Comparison of ENCODE assay signal across 21 cellular contexts in the genomic region with DNA sequence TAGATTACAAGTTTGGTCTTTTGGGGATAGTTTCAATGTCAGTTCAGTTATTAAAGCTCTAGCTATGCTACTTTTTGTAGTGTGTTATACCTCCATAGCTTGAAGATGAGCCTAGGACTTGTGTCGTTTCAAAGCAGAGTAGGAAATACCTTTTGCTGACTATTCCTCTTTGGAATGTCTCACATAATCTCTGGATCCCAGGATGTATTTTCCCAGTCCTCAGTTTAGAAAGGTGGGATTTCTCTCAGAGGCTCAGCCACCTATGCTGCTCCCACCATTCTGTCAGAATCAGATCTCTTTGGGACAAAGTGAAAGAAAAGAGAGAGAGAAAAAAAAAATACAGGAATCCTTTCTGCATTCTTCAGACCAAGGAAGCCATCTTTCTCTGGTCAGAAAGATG.
DNase-seq lines count a peak whose midpoint lies in the region; ATAC-seq and TF ChIP-seq lines count a peak whose summit lies in the region.
"Had no signal": no experiment of that assay in that cellular context is flagged by ENCODE, and none has a peak within 500 bp of the region (broad histone marks: within the 10 kb centered on the region; RNA-seq: fewer than 3 reads in every experiment).

No MANE protein-coding gene starts in this region.

- no peak overlapping the region for H3K4ac ChIP-seq in mesendoderm (ENCODE audit: low read depth, low read length)

- 65% methylated on average over 1 of the region's 1 CpG for WGBS in HUES64
- WGBS in mesendoderm (ENCODE audit: extremely low coverage, insufficient coverage, low lambda C conversion rate), result no CpG with 5 or more reads among the region's 1 CpG

- H3K27ac ChIP-seq in HCT116 (ENCODE audit: low read depth, low read length) (no peak overlapping the region), HUES64 (ENCODE audit: low read depth, low read length) (0 out of 2 replicates have a peak overlapping the region, but pooled peaks have one; percentile 8), mesendoderm (ENCODE audit: low read depth, low read length) (peak overlapping the region; percentile 76)
- H3K27ac ChIP-seq: A549; BLaER1 treated with 17β-estradiol and CSF1 and Interleukin-3, amounts not matched to agents 10 nM and 100 nM; GM23248 had no signal

- no peaks in the 10 kb centered on the region for H3K79me1 ChIP-seq in mesendoderm (ENCODE audit: low read length)

- no peak overlapping the region for H2BK15ac ChIP-seq in mesendoderm (replicated peaks; ENCODE audit: low read depth)

- no peaks in the 10 kb centered on the region for H4K20me1 ChIP-seq in HCT116 (ENCODE audit: insufficient read depth)
- H4K20me1 ChIP-seq: BLaER1 treated with 17β-estradiol and CSF1 and Interleukin-3, amounts not matched to agents 10 nM and 100 nM had no signal

- TF ChIP-seq POLR2A in HCT116 (IDR thresholded peaks at IDR 0.05; ENCODE audit: borderline replicate concordance, extremely low read depth, insufficient read depth, insufficient read length), result no peak

- no peak overlapping the region for H2BK5ac ChIP-seq in mesendoderm (ENCODE audit: low read length)

- H3K9me2 ChIP-seq in HCT116 (ENCODE audit: insufficient read depth), result no peaks in the 10 kb centered on the region

- DNase-seq in HCT116 (ENCODE audit: low read depth, low spot score), result no peak
- peak; percentile 91 for DNase-seq in mesendoderm
- no peak for DNase-seq in head of caudate nucleus
- DNase-seq in islet precursor cell, result no peak
- DNase-seq: 8988T; ACHN; AML-193; BE2C; CD4-positive, alpha-beta T cell; CD8-positive, alpha-beta memory T cell; DMS 273 treated with DMSO at 0.1 percent for 48 hours; DMS79; EL; GF-D8; GM23248; H9; HFFc6 had no signal

- no peak overlapping the region for H3K18ac ChIP-seq in mesendoderm (ENCODE audit: low read length)

- no peaks in the 10 kb centered on the region for H3K36me3 ChIP-seq in HCT116 (ENCODE audit: control insufficient read depth in 1 of 2, insufficient read depth in 2 of 2, low read length in 2 of 2)
- H3K36me3 ChIP-seq in HUES64 (ENCODE audit: insufficient read depth, low read length), result no peaks in the 10 kb centered on the region
- H3K36me3 ChIP-seq in mesendoderm (ENCODE audit: control insufficient read depth, insufficient read depth, low read length), result no peaks in the 10 kb centered on the region
- H3K36me3 ChIP-seq: BE2C; BLaER1 treated with 17β-estradiol and CSF1 and Interleukin-3, amounts not matched to agents 10 nM and 100 nM had no signal

- RAD21 ChIA-PET in HCT116 (lab: Charles Lee; ENCODE audit: low non-redundant PET in 1 of 2, low total read pairs in 2 of 2, uncharacterized antibody in 2 of 2, unreplicated experiment in 2 of 2), result no interaction called here

- H3K4me1 ChIP-seq in HCT116 (ENCODE audit: control insufficient read depth in 1 of 2, insufficient read depth in 2 of 2, low read length in 2 of 2), result peaks cover 0 to 6% of the 10 kb centered on the region in 2 experiments; a peak in 1 of 4 replicates
- peaks cover 4% of the 10 kb centered on the region; the same call in 1 of the 2 replicates for H3K4me1 ChIP-seq in HUES64 (ENCODE audit: insufficient read depth, low read length)
- H3K4me1 ChIP-seq in mesendoderm (ENCODE audit: control insufficient read depth, low read depth, low read length), result peaks cover 2% of the 10 kb centered on the region
- H3K4me1 ChIP-seq: A549; BE2C; BLaER1 treated with 17β-estradiol and CSF1 and Interleukin-3, amounts not matched to agents 10 nM and 100 nM had no signal

- TF ChIP-seq CTCF in HCT116 (IDR thresholded peaks at IDR 0.05 in 2 of 3, conservative IDR thresholded peaks at IDR 0.05 in 1 of 3; ENCODE audit: borderline replicate concordance in 1 of 3, insufficient read depth in 1 of 3, low read depth in 2 of 3, low read length in 2 of 3), result no peak

- no peak overlapping the region for H4K5ac ChIP-seq in mesendoderm (ENCODE audit: low read length)

- no peak overlapping the region for H2AK5ac ChIP-seq in mesendoderm (ENCODE audit: low read length)

- H4K8ac ChIP-seq in mesendoderm (ENCODE audit: low read depth, low read length), result no peak overlapping the region

- BruUV-seq in HCT116 (replicated peaks; lab: Mats Ljungman, UMichigan), result no TSS peak

- H3K4me2 ChIP-seq in HCT116 (ENCODE audit: low read length) (peak overlapping the region; percentile 15), mesendoderm (ENCODE audit: low read length) (no peak overlapping the region)
- H3K4me2 ChIP-seq: A549; BLaER1 treated with 17β-estradiol and CSF1 and Interleukin-3, amounts not matched to agents 10 nM and 100 nM had no signal

- no peak overlapping the region for H3K23ac ChIP-seq in mesendoderm (ENCODE audit: low read length)

- no peak overlapping the region for H2BK120ac ChIP-seq in mesendoderm (ENCODE audit: low read depth, low read length)

- intact Hi-C loops in HCT116 (cut with micrococcal nuclease), result no loop called here
- intact Hi-C loops in head of caudate nucleus (cut with DNase I), result no loop called here

- H3K27me3 ChIP-seq in HCT116 (ENCODE audit: insufficient read depth, low read length) (no peaks in the 10 kb centered on the region), HUES64 (ENCODE audit: insufficient read depth, low read length) (no peaks in the 10 kb centered on the region), mesendoderm (ENCODE audit: insufficient read depth, low read length, poor library complexity) (no peaks in the 10 kb centered on the region)
- H3K27me3 ChIP-seq: BE2C; BLaER1 treated with 17β-estradiol and CSF1 and Interleukin-3, amounts not matched to agents 10 nM and 100 nM had no signal

- H3K79me2 ChIP-seq in HCT116 (ENCODE audit: insufficient read depth, low read length), result no peaks in the 10 kb centered on the region
- no peaks in the 10 kb centered on the region for H3K79me2 ChIP-seq in mesendoderm (ENCODE audit: control insufficient read depth, insufficient read depth, low read length)

- TF ChIP-seq RAD21 in HCT116 (IDR thresholded peaks at IDR 0.05; ENCODE audit: low read depth), result no peak

- CTCF ChIA-PET in HCT116 (lab: Charles Lee), result no interaction called here

- H2AFZ ChIP-seq in HCT116 (ENCODE audit: low read depth, low read length, poor library complexity, severe bottlenecking), result peak overlapping the region; percentile 13
- H2AFZ ChIP-seq: GM23248 had no signal

- H3K4me3 ChIP-seq in HCT116 (replicated peaks in 1 of 2; ENCODE audit: low read depth in 1 of 2, low read length in 2 of 2), result no peak overlapping the region
- H3K4me3 ChIP-seq in HUES64 (ENCODE audit: low read length), result no peak overlapping the region
- no peak overlapping the region for H3K4me3 ChIP-seq in mesendoderm (ENCODE audit: low read length)
- H3K4me3 ChIP-seq: A549; BLaER1 treated with 17β-estradiol and CSF1 and Interleukin-3, amounts not matched to agents 10 nM and 100 nM; GM23248 had no signal

- H3K9ac ChIP-seq in HCT116 (ENCODE audit: low read length) (no peak overlapping the region), HUES64 (ENCODE audit: low read depth, low read length) (no peak overlapping the region), mesendoderm (ENCODE audit: low read length) (no peak overlapping the region)
- H3K9ac ChIP-seq: BLaER1 treated with 17β-estradiol and CSF1 and Interleukin-3, amounts not matched to agents 10 nM and 100 nM; GM23248 had no signal

- peak overlapping the region; percentile 22 for H3K56ac ChIP-seq in mesendoderm (ENCODE audit: low read length)

- no peak for ATAC-seq in HCT116
- no peak for ATAC-seq in GM18867 (IDR thresholded peaks at IDR 0.05; ENCODE audit: unreplicated experiment)
- ATAC-seq: A549 had no signal

- H3K9me3 ChIP-seq in HCT116 (ENCODE audit: control insufficient read depth in 1 of 2, insufficient read depth in 1 of 2, low read depth in 1 of 2, low read length in 2 of 2) (no peaks in the 10 kb centered on the region), HUES64 (ENCODE audit: insufficient read depth, low read depth, low read length) (no peaks in the 10 kb centered on the region)
- H3K9me3 ChIP-seq: A549; BE2C; BLaER1 treated with 17β-estradiol and CSF1 and Interleukin-3, amounts not matched to agents 10 nM and 100 nM had no signal

- POLR2A ChIA-PET in HCT116 (lab: Charles Lee), result no interaction called here

TF ChIP-seq in HCT116, 20 proteins besides CTCF, POLR2A, EP300 and RAD21:
- TF ChIP-seq, protein P1, sequence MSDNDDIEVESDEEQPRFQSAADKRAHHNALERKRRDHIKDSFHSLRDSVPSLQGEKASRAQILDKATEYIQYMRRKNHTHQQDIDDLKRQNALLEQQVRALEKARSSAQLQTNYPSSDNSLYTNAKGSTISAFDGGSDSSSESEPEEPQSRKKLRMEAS (IDR thresholded peaks at IDR 0.05), result no peak
- TF ChIP-seq YY1 (IDR thresholded peaks at IDR 0.05; ENCODE audit: extremely low read depth, insufficient replicate concordance, low read depth, low read length), result no peak
- TF ChIP-seq TCF7L2 (IDR thresholded peaks at IDR 0.05; ENCODE audit: borderline replicate concordance, extremely low read depth, insufficient read depth, insufficient read length), result no peak
- no peak for TF ChIP-seq CBX3 (IDR thresholded peaks at IDR 0.05; ENCODE audit: low read depth)
- no peak for TF ChIP-seq CEBPB (IDR thresholded peaks at IDR 0.05; ENCODE audit: low read depth)
